In genomic region chr5:75081510-75081909, GRCh38 we compare ENCODE assay signal across 21 cellular contexts. TPM values are rescaled to one million over a fixed set of nuclear protein-coding genes. Genes with fewer than 3 reads are reported as not detected.
DNase-seq lines count a peak whose midpoint lies in the region; ATAC-seq, FAIRE-seq and TF ChIP-seq lines count a peak whose summit lies in the region.
"Had no signal": no experiment of that assay in that cellular context is flagged by ENCODE, and none has a peak within 500 bp of the region (broad histone marks: within the 10 kb centered on the region; RNA-seq: fewer than 3 reads in every experiment).

No MANE protein-coding gene starts in this region.

- DNase-seq in DMS53 (lab: John Stamatoyannopoulos, UW) (peak; percentile 17), DMS53 treated with DMSO at 0.1 percent for 48 hours (lab: John Stamatoyannopoulos, UW; ENCODE audit: unreplicated experiment) (no peak), bronchial epithelial cell (ENCODE audit: low read depth) (peak; percentile 35)
- no peak for DNase-seq in activated CD4-positive, CD25-positive, alpha-beta regulatory T cell (lab: John Stamatoyannopoulos, UW)
- DNase-seq: CD8-positive, alpha-beta memory T cell; COR-L47; DMS 273 treated with DMSO at 0.1 percent for 48 hours; DMS79; GF-D8; HFFc6; KBM-7 had no signal

- H3K4me1 ChIP-seq in HEK293 (ENCODE audit: control insufficient read depth, insufficient read depth, low read length) (no peaks in the 10 kb centered on the region), parathyroid adenoma (peaks cover 42% of the 10 kb centered on the region)
- H3K4me1 ChIP-seq: A549, HAP-1 had no signal

- POLR2A ChIA-PET in HEK293 (lab: Yijun Ruan, JAX): no interaction called here

- H3K4me2 ChIP-seq in parathyroid adenoma (ENCODE audit: low read length): peak overlapping the region; percentile 48
- H3K4me2 ChIP-seq: A549; BLaER1 treated with 17β-estradiol and CSF1 and Interleukin-3, amounts not matched to agents 10 nM and 100 nM had no signal

- H3K79me2 ChIP-seq in parathyroid adenoma: no peaks in the 10 kb centered on the region

- H3K4me3 ChIP-seq in HEK293 (ENCODE audit: low read depth, low read length) (no peak overlapping the region), bronchial epithelial cell (ENCODE audit: low read depth, low read length) (no peak overlapping the region), parathyroid adenoma (ENCODE audit: low read depth, low read length) (peak overlapping the region; percentile 20)
- H3K4me3 ChIP-seq: A549; BLaER1 treated with 17β-estradiol and CSF1 and Interleukin-3, amounts not matched to agents 10 nM and 100 nM; HAP-1 had no signal

- H3K27ac ChIP-seq in HEK293 (ENCODE audit: extremely low read depth, low read depth, low read length): no peak overlapping the region
- H3K27ac ChIP-seq in parathyroid adenoma: peak overlapping the region; percentile 92
- H3K27ac ChIP-seq: 22Rv1; A549; BLaER1 treated with 17β-estradiol and CSF1 and Interleukin-3, amounts not matched to agents 10 nM and 100 nM had no signal

- no peak overlapping the region for H3K9ac ChIP-seq in parathyroid adenoma
- H3K9ac ChIP-seq: BLaER1 treated with 17β-estradiol and CSF1 and Interleukin-3, amounts not matched to agents 10 nM and 100 nM had no signal

- H2AFZ ChIP-seq in parathyroid adenoma: peak overlapping the region; percentile 76

- H3K36me3 ChIP-seq in HEK293 (ENCODE audit: control insufficient read depth in 2 of 2, insufficient read depth in 1 of 2, low read length in 2 of 2) (no peaks in the 10 kb centered on the region), bronchial epithelial cell (ENCODE audit: control insufficient read depth, insufficient read depth, low read length) (no peaks in the 10 kb centered on the region), parathyroid adenoma (ENCODE audit: control insufficient read depth, insufficient read depth, low read length) (no peaks in the 10 kb centered on the region)
- H3K36me3 ChIP-seq: BLaER1 treated with 17β-estradiol and CSF1 and Interleukin-3, amounts not matched to agents 10 nM and 100 nM; HAP-1 had no signal

- TF ChIP-seq CTCF in HEK293 (tag by site-specific recombination; IDR thresholded peaks at IDR 0.05) (no peak), bronchial epithelial cell (IDR thresholded peaks at IDR 0.05; ENCODE audit: insufficient read depth, low read length, severe bottlenecking) (no peak), parathyroid adenoma (IDR thresholded peaks at IDR 0.05) (no peak)

- no peaks in the 10 kb centered on the region for H3K27me3 ChIP-seq in bronchial epithelial cell (ENCODE audit: control insufficient read depth, insufficient read depth, low read length)
- H3K27me3 ChIP-seq in parathyroid adenoma (ENCODE audit: control insufficient read depth, insufficient read depth, low read length): no peaks in the 10 kb centered on the region
- H3K27me3 ChIP-seq: BLaER1 treated with 17β-estradiol and CSF1 and Interleukin-3, amounts not matched to agents 10 nM and 100 nM had no signal

- no peak for ATAC-seq in GM19463 (IDR thresholded peaks at IDR 0.05; ENCODE audit: unreplicated experiment)
- ATAC-seq in HG03108 (IDR thresholded peaks at IDR 0.05; ENCODE audit: unreplicated experiment): no peak
- ATAC-seq: A549, HepG2 had no signal

- no peaks in the 10 kb centered on the region for H3K9me3 ChIP-seq in HEK293 (ENCODE audit: control insufficient read depth, insufficient read depth, low read depth, low read length)
- no peaks in the 10 kb centered on the region for H3K9me3 ChIP-seq in parathyroid adenoma (ENCODE audit: control insufficient read depth, low read length)
- H3K9me3 ChIP-seq: A549, HAP-1 had no signal

- CTCF ChIA-PET in HEK293 (lab: Yijun Ruan, JAX): no interaction called here

- no peak for FAIRE-seq in bronchial epithelial cell (lab: Jason Lieb, UNC)
- FAIRE-seq: A549, H1, HepG2 had no signal

TF ChIP-seq in HEK293, 187 proteins besides CTCF, POLR2A, EP300 and RAD21:
- no peak for TF ChIP-seq HOXA7 (CRISPR knock-in tag; IDR thresholded peaks at IDR 0.05; ENCODE audit: borderline replicate concordance)
- no peak for TF ChIP-seq ZBTB49 (tag by site-specific recombination; IDR thresholded peaks at IDR 0.05; ENCODE audit: low read depth)
- TF ChIP-seq, protein P1, sequence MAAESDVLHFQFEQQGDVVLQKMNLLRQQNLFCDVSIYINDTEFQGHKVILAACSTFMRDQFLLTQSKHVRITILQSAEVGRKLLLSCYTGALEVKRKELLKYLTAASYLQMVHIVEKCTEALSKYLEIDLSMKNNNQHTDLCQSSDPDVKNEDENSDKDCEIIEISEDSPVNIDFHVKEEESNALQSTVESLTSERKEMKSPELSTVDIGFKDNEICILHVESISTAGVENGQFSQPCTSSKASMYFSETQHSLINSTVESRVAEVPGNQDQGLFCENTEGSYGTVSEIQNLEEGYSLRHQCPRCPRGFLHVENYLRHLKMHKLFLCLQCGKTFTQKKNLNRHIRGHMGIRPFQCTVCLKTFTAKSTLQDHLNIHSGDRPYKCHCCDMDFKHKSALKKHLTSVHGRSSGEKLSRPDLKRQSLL (tag by site-specific recombination; IDR thresholded peaks at IDR 0.05): no peak
- peak; percentile 57; the same call in 1 of the 2 replicates for TF ChIP-seq ZNF596 (tag by site-specific recombination; IDR thresholded peaks at IDR 0.05)
- TF ChIP-seq MYNN (tag by site-specific recombination; IDR thresholded peaks at IDR 0.05; ENCODE audit: borderline replicate concordance): no peak
- TF ChIP-seq ATF2 (tag by site-specific recombination; IDR thresholded peaks at IDR 0.05; ENCODE audit: low read depth): no peak
- TF ChIP-seq ZNF23 (tag by site-specific recombination; IDR thresholded peaks at IDR 0.05; ENCODE audit: borderline replicate concordance): no peak
- no peak for TF ChIP-seq KLF7 (tag by site-specific recombination; IDR thresholded peaks at IDR 0.05; ENCODE audit: borderline replicate concordance)
- no peak for TF ChIP-seq ZNF169 (tag by site-specific recombination; IDR thresholded peaks at IDR 0.05)
- TF ChIP-seq EGR2 (tag by site-specific recombination; IDR thresholded peaks at IDR 0.05; ENCODE audit: low read depth): peak; percentile 72
- no peak for TF ChIP-seq ZNF184 (tag by site-specific recombination; IDR thresholded peaks at IDR 0.05)
- TF ChIP-seq GLI4 (tag by site-specific recombination; IDR thresholded peaks at IDR 0.05): no peak

RNA-seq across cellular contexts. Expression of gene GCNT4, which starts 29.2 kb away (rescaled TPM):
- total RNA-seq in bronchial epithelial cell: 2.9 and 5.5 TPM in 2 replicates

Comparison
In these comparisons a context has a peak if more than half of its experiments do, and no peak if none do; other contexts are left out.
1. DNase-seq: peak in DMS53 (single experiment) and bronchial epithelial cell (single experiment); none in DMS53 treated with DMSO at 0.1 percent for 48 hours (single experiment) and activated CD4-positive, CD25-positive, alpha-beta regulatory T cell (0 of 4).